28 cellular contexts compared by ENCODE assay signal in genomic region chr9:117485176-117485575, GRCh38.
DNase-seq lines count a peak whose midpoint lies in the region; ATAC-seq and TF ChIP-seq lines count a peak whose summit lies in the region.
"Had no signal": no experiment of that assay in that cellular context is flagged by ENCODE, and none has a peak within 500 bp of the region (broad histone marks: within the 10 kb centered on the region; RNA-seq: fewer than 3 reads in every experiment).

No MANE protein-coding gene starts in this region.

- TF ChIP-seq POLR2A in esophagus squamous epithelium (IDR thresholded peaks at IDR 0.05) (no peak), upper lobe of left lung (IDR thresholded peaks at IDR 0.05) (no peak)

- no peaks in the 10 kb centered on the region for H3K36me3 Mint-ChIP-seq in WTC11
- no peaks in the 10 kb centered on the region for H3K36me3 Mint-ChIP-seq in chondrocyte (ENCODE audit: low read depth)
- H3K36me3 Mint-ChIP-seq: mesothelial cell of epicardium had no signal

- POLR2A ChIA-PET in A673 (lab: Charles Lee; ENCODE audit: low non-redundant PET) (no interaction called here), WTC11 (lab: Charles Lee) (no interaction called here), GM10248 (lab: Yijun Ruan, JAX) (no interaction called here)

- no peak overlapping the region for H3K27ac ChIP-seq in A673 (ENCODE audit: low read depth, low read length, poor library complexity, severe bottlenecking)
- H3K27ac ChIP-seq in HUES64 (ENCODE audit: low read depth, low read length), result peak overlapping the region; percentile 27; the same call in 1 of the 2 replicates
- H3K27ac ChIP-seq in esophagus squamous epithelium, result no peak overlapping the region
- no peak overlapping the region for H3K27ac ChIP-seq in upper lobe of left lung
- H3K27ac ChIP-seq: ascending aorta, C4-2B, colonic mucosa, vagina had no signal

- no peaks in the 10 kb centered on the region for H3K4me1 ChIP-seq in A673 (ENCODE audit: insufficient read depth, low read length, poor library complexity, severe bottlenecking)
- peaks cover 15% of the 10 kb centered on the region; the same call in 1 of the 2 replicates for H3K4me1 ChIP-seq in HUES64 (ENCODE audit: insufficient read depth, low read length)
- peaks cover 0 to 8% (median 0%) of the 10 kb centered on the region in 3 donors for H3K4me1 ChIP-seq in esophagus squamous epithelium
- peaks cover 0 to 9% (median 3%) of the 10 kb centered on the region in 4 donors for H3K4me1 ChIP-seq in upper lobe of left lung
- H3K4me1 ChIP-seq: ascending aorta, colonic mucosa, vagina had no signal

- DNase-seq in A673 (ENCODE audit: low spot score) (peak; percentile 21), WTC11 (ENCODE audit: low spot score) (no peak), iPS DF 19.7 (ENCODE audit: low read depth, low spot score) (peak; percentile 30), esophagus squamous epithelium (lab: John Stamatoyannopoulos, UW) (no peak), upper lobe of left lung (no peak), GM10248 (ENCODE audit: extremely low spot score) (no peak), chondrocyte (ENCODE audit: low spot score) (no peak)
- DNase-seq: activated CD4-positive, CD25-positive, alpha-beta regulatory T cell; activated CD8-positive, alpha-beta T cell treated with anti-CD3 and anti-CD28 coated beads, Interleukin-2, amount 10 ng/mL, durations not matched to agents 7 days and 5 days; activated naive CD4-positive, alpha-beta T cell treated with anti-CD3 and anti-CD28 coated beads, Interleukin-2, amount 50 U/mL, for 16 hours; activated T-cell treated with anti-CD3 and anti-CD28 coated beads, Interleukin-2, amount 50 U/mL, for 48 hours; colonic mucosa; DMS53; hippocampal formation; left cardiac atrium; NCI-H1436; NCI-H2171 treated with DMSO at 0.1 percent for 48 hours; nephron progenitor cell; SK-N-SH; substantia nigra had no signal

- WGBS in HUES64, result no CpG with 5 or more reads among the region's 1 CpG
- 0% methylated on average over 1 of the region's 1 CpG for WGBS in esophagus squamous epithelium, 2 donors
- WGBS in upper lobe of left lung, 2 donors, result 11 to 23% methylated on average over 1 of the region's 1 CpG

- BruUV-seq in A673 (replicated peaks; lab: Mats Ljungman, UMichigan), result no TSS peak

- intact Hi-C loops in A673 (cut with micrococcal nuclease; ENCODE audit: unreplicated experiment) (no loop called here), esophagus squamous epithelium (cut with DNase I) (no loop called here)

- H3K4me3 Mint-ChIP-seq in WTC11 (no peak overlapping the region), chondrocyte (ENCODE audit: unreplicated experiment) (no peak overlapping the region)
- H3K4me3 Mint-ChIP-seq: activated CD8-positive, alpha-beta T cell treated with anti-CD3 and anti-CD28 coated beads, Interleukin-2, amount 10 ng/mL, durations not matched to agents 7 days and 5 days; mesothelial cell of epicardium; nephron progenitor cell; T-helper 2 cell treated with Interferon-gamma antibody and Interleukin-4, amounts not matched to agents 5 μg/mL and 100 μg/mL, for 36 hours had no signal

- no peaks in the 10 kb centered on the region for H3K36me3 ChIP-seq in A673 (ENCODE audit: insufficient read depth, low read length, poor library complexity, severe bottlenecking)
- H3K36me3 ChIP-seq in HUES64 (ENCODE audit: insufficient read depth, low read length), result no peaks in the 10 kb centered on the region
- H3K36me3 ChIP-seq in esophagus squamous epithelium, result no peaks in the 10 kb centered on the region
- H3K36me3 ChIP-seq in upper lobe of left lung, result no peaks in the 10 kb centered on the region
- H3K36me3 ChIP-seq: ascending aorta, colonic mucosa, vagina had no signal

- H3K27me3 Mint-ChIP-seq in WTC11 (ENCODE audit: low read depth) (peaks cover 5% of the 10 kb centered on the region), chondrocyte (ENCODE audit: low read depth) (peaks cover 10% of the 10 kb centered on the region)

- no peak for TF ChIP-seq EP300 in upper lobe of left lung (IDR thresholded peaks at IDR 0.05)

- H3K9me3 Mint-ChIP-seq in WTC11 (0 out of 2 replicates have a peak, but pooled peaks cover 2% of the 10 kb centered on the region), chondrocyte (ENCODE audit: low read depth) (no peaks in the 10 kb centered on the region)
- H3K9me3 Mint-ChIP-seq: mesothelial cell of epicardium; nephron progenitor cell; T-helper 2 cell treated with Interferon-gamma antibody and Interleukin-4, amounts not matched to agents 5 μg/mL and 100 μg/mL, for 36 hours had no signal

- TF ChIP-seq CTCF in A673 (conservative IDR thresholded peaks at IDR 0.05; ENCODE audit: low read depth, low read length) (no peak), WTC11 (IDR thresholded peaks at IDR 0.05) (no peak), esophagus squamous epithelium (IDR thresholded peaks at IDR 0.05) (no peak), upper lobe of left lung (IDR thresholded peaks at IDR 0.05) (no peak), GM10248 (IDR thresholded peaks at IDR 0.05; ENCODE audit: control extremely low read depth, extremely low read depth, low read depth, missing control alignments) (no peak), chondrocyte (IDR thresholded peaks at IDR 0.05) (no peak)

- H3K9ac ChIP-seq in HUES64 (ENCODE audit: low read depth, low read length), result no peak overlapping the region
- H3K9ac ChIP-seq: SK-N-SH had no signal

- H3K4me3 ChIP-seq in A673 (ENCODE audit: low read depth, low read length, poor library complexity, severe bottlenecking), result no peak overlapping the region
- no peak overlapping the region for H3K4me3 ChIP-seq in HUES64 (ENCODE audit: low read length)
- H3K4me3 ChIP-seq in esophagus squamous epithelium, result no peak overlapping the region
- H3K4me3 ChIP-seq in upper lobe of left lung, result no peak overlapping the region
- H3K4me3 ChIP-seq: ascending aorta, colonic mucosa, smooth muscle cell, vagina had no signal

- CTCF ChIA-PET in A673 (lab: Charles Lee) (no interaction called here), WTC11 (lab: Charles Lee) (interaction anchor here (0.7 to 1.9 kb wide), 5 partner anchors 9 to 73 kb away, joined by 3 to 8 read pairs (median 3); no protein-coding TSS in a partner anchor), GM10248 (lab: Yijun Ruan, JAX) (interaction anchor here (3.0 to 3.2 kb wide), 2 partner anchors 10 to 21 kb away, joined by 11 read pairs; no protein-coding TSS in a partner anchor)

- ATAC-seq in WTC11 (peak; percentile 6), upper lobe of left lung (ENCODE audit: low FRiP score in 2 of 2) (no peak)
- ATAC-seq: activated CD8-positive, alpha-beta T cell treated with anti-CD3 and anti-CD28 coated beads, Interleukin-2, amount 10 ng/mL, durations not matched to agents 7 days and 5 days; left cardiac atrium had no signal

- H3K27me3 ChIP-seq in A673 (replicated peaks; ENCODE audit: insufficient read depth, low read depth, low read length, poor library complexity) (peaks cover 4% of the 10 kb centered on the region), HUES64 (ENCODE audit: insufficient read depth, low read length) (peaks cover 11% of the 10 kb centered on the region; the same call in 1 of the 2 replicates), esophagus squamous epithelium (peaks cover 0 to 26% (median 0%) of the 10 kb centered on the region in 4 donors), upper lobe of left lung (no peaks in the 10 kb centered on the region)
- H3K27me3 ChIP-seq: ascending aorta, colonic mucosa, vagina had no signal

- H3K27ac Mint-ChIP-seq in WTC11 (no peak overlapping the region), chondrocyte (ENCODE audit: unreplicated experiment) (no peak overlapping the region)
- H3K27ac Mint-ChIP-seq: activated CD8-positive, alpha-beta T cell treated with anti-CD3 and anti-CD28 coated beads, Interleukin-2, amount 10 ng/mL, durations not matched to agents 7 days and 5 days; mesothelial cell of epicardium; nephron progenitor cell; progenitor cell of endocrine pancreas; T-helper 2 cell treated with Interferon-gamma antibody and Interleukin-4, amounts not matched to agents 5 μg/mL and 100 μg/mL, for 36 hours had no signal

- H3K4me1 Mint-ChIP-seq in WTC11 (peaks cover 23% of the 10 kb centered on the region), chondrocyte (ENCODE audit: low read depth) (no peaks in the 10 kb centered on the region)

- H3K9me3 ChIP-seq in A673 (ENCODE audit: low read depth, low read length, poor library complexity, severe bottlenecking) (no peaks in the 10 kb centered on the region), HUES64 (ENCODE audit: insufficient read depth, low read depth, low read length) (no peaks in the 10 kb centered on the region), esophagus squamous epithelium (no peaks in the 10 kb centered on the region), upper lobe of left lung (no peaks in the 10 kb centered on the region)
- H3K9me3 ChIP-seq: ascending aorta, colonic mucosa, SK-N-SH, vagina had no signal

TF ChIP-seq in WTC11, 78 proteins besides CTCF, POLR2A, EP300 and RAD21:
- TF ChIP-seq USF2 (CRISPR knock-in tag; IDR thresholded peaks at IDR 0.05) (0 out of 2 replicates have a peak, but pooled peaks have one; percentile 27), TEAD4 (CRISPR knock-in tag; IDR thresholded peaks at IDR 0.05) (no peak)

Comparison
In these comparisons a context has a peak if more than half of its experiments do, and no peak if none do; other contexts are left out.
1. DNase-seq: peak in A673 (single experiment) and iPS DF 19.7 (single experiment); none in WTC11 (single experiment), esophagus squamous epithelium (single experiment), upper lobe of left lung (0 of 2), GM10248 (single experiment) and chondrocyte (single experiment).